In genomic region chr1:231584117-231584516, GRCh38 we compare ENCODE assay signal across 10 cellular contexts. TPM values are rescaled to one million over a fixed set of nuclear protein-coding genes. Genes with fewer than 3 reads are reported as not detected.
DNase-seq lines count a peak whose midpoint lies in the region; ATAC-seq and TF ChIP-seq lines count a peak whose summit lies in the region.
"Had no signal": no experiment of that assay in that cellular context is flagged by ENCODE, and none has a peak within 500 bp of the region (broad histone marks: within the 10 kb centered on the region; RNA-seq: fewer than 3 reads in every experiment).

No MANE protein-coding gene starts in this region.

- no peak overlapping the region for H3K9ac ChIP-seq in colonic mucosa (ENCODE audit: low read depth in 2 of 2, low read length in 2 of 2)

- H3K4me3 ChIP-seq in H7 (ENCODE audit: insufficient read depth, low read depth, low read length) (no peak overlapping the region), colonic mucosa (no peak overlapping the region)
- H3K4me3 ChIP-seq: upper lobe of right lung had no signal

- no peaks in the 10 kb centered on the region for H3K36me3 ChIP-seq in H7 (replicated peaks; ENCODE audit: control insufficient read depth, insufficient read depth, low read length)
- no peaks in the 10 kb centered on the region for H3K36me3 ChIP-seq in colonic mucosa
- H3K36me3 ChIP-seq: upper lobe of right lung had no signal

- intact Hi-C loops in colonic mucosa (cut with DNase I), result no loop called here

- H3K4me1 ChIP-seq in colonic mucosa, result no peaks in the 10 kb centered on the region
- H3K4me1 ChIP-seq: upper lobe of right lung had no signal

- POLR2A ChIA-PET in HEK293T (lab: Yijun Ruan, JAX), result interaction anchor here (1.3 kb wide), 1 partner anchor 246 kb away, joined by 6 read pairs; the partner anchor contains the start of genes EXOC8 and SPRTN

- ATAC-seq in GM18861 (IDR thresholded peaks at IDR 0.05; ENCODE audit: unreplicated experiment), result no peak
- ATAC-seq: upper lobe of right lung had no signal

- H3K27ac ChIP-seq in C4-2B, result no peak overlapping the region
- no peak overlapping the region for H3K27ac ChIP-seq in colonic mucosa
- H3K27ac ChIP-seq: upper lobe of right lung had no signal

- CTCF ChIA-PET in HEK293T (lab: Yijun Ruan, JAX), result interaction anchor here (0.6 to 1.3 kb wide), 10 partner anchors 10 to 281 kb away, joined by 3 to 7 read pairs (median 4); no protein-coding TSS in a partner anchor

- TF ChIP-seq CTCF in C4-2B (conservative IDR thresholded peaks at IDR 0.05) (peak; percentile 45), colonic mucosa (IDR thresholded peaks at IDR 0.05) (no peak)

- DNase-seq in HEK293T (ENCODE audit: extremely low spot score), result peak; percentile 22
- peak; percentile 88 for DNase-seq in SK-MEL-5 (ENCODE audit: low read depth, low spot score)
- peak; percentile 46 for DNase-seq in hepatic stellate cell (ENCODE audit: low spot score)
- DNase-seq in H7, result no peak
- DNase-seq in CD1c-positive myeloid dendritic cell (ENCODE audit: extremely low spot score), result no peak
- no peak for DNase-seq in colonic mucosa
- DNase-seq: activated CD4-positive, alpha-beta T cell treated with anti-CD3 and anti-CD28 coated beads, Interleukin-2, amount 50 U/mL, for 48 hours; upper lobe of right lung had no signal

- H3K27me3 ChIP-seq in H7 (ENCODE audit: control insufficient read depth, insufficient read depth, low read length) (no peaks in the 10 kb centered on the region), colonic mucosa (no peaks in the 10 kb centered on the region)
- H3K27me3 ChIP-seq: upper lobe of right lung had no signal

- no peaks in the 10 kb centered on the region for H3K9me3 ChIP-seq in colonic mucosa
- H3K9me3 ChIP-seq: upper lobe of right lung had no signal

- in situ Hi-C loops in SK-MEL-5 (cut with HindIII; ENCODE audit: low pct_unique_long_range_greater_than_20kb, low sequenced_read_pairs), result no loop called here

TF ChIP-seq in HEK293T, 16 proteins besides CTCF, POLR2A, EP300 and RAD21:
- TF ChIP-seq L3MBTL2 (conservative IDR thresholded peaks at IDR 0.05) (no peak), CTBP1 (IDR thresholded peaks at IDR 0.05; ENCODE audit: borderline replicate concordance) (0 out of 2 replicates have a peak, but pooled peaks have one; percentile 11), ARNT (IDR thresholded peaks at IDR 0.05) (no peak), FOXK2 (IDR thresholded peaks at IDR 0.05) (no peak)

RNA-seq across cellular contexts. Expression of gene DISC1, which starts 42.5 kb away (rescaled TPM):
- 4.8 and 5.4 TPM in 2 replicates for total RNA-seq in SK-MEL-5 (2014; rRNA removed; shearing (Covaris generic))
- polyA plus RNA-seq in SK-MEL-5 (2015; cell fraction: cytosol; rRNA removed), result 2.3 and 4.2 TPM in 2 replicates
- 3.9 and 7.5 TPM in 2 replicates for polyA plus RNA-seq in SK-MEL-5 (2015; cell fraction: nucleus; rRNA removed)
- total RNA-seq in H7 (2014; rRNA removed; shearing (Covaris generic)), result 5.6 and 6.3 TPM in 2 replicates
- 1 to 10 TPM; 3.4 to 5.3 TPM for total RNA-seq in colonic mucosa

RNA-seq across cellular contexts. Expression of gene TSNAX, which starts 55.6 kb away (rescaled TPM):
- total RNA-seq in SK-MEL-5 (2014; rRNA removed; shearing (Covaris generic)), result 90.8 and 97.2 TPM in 2 replicates
- polyA plus RNA-seq in SK-MEL-5 (2015; cell fraction: cytosol; rRNA removed), result 60.3 and 77.2 TPM in 2 replicates
- polyA plus RNA-seq in SK-MEL-5 (2015; cell fraction: nucleus; rRNA removed), result 33.2 and 39.5 TPM in 2 replicates
- total RNA-seq in H7 (2014; rRNA removed; shearing (Covaris generic)), result 48.3 and 51.0 TPM in 2 replicates
- 10 to 100 TPM; 22.6 to 37.3 TPM for total RNA-seq in colonic mucosa

Comparison
In these comparisons a context has a peak if more than half of its experiments do, and no peak if none do; other contexts are left out.
1. DNase-seq: peak in HEK293T (single experiment), SK-MEL-5 (single experiment) and hepatic stellate cell (single experiment); none in H7 (single experiment), CD1c-positive myeloid dendritic cell (single experiment) and colonic mucosa (single experiment).